Comparison of ENCODE assay signal across 18 cellular contexts in genomic region chr3:142563491-142563997, GRCh38.
"Had no signal": no experiment of that assay in that cellular context is flagged by ENCODE, and none has a peak within 500 bp of the region (broad histone marks: within the 10 kb centered on the region; RNA-seq: fewer than 3 reads in every experiment).

No MANE protein-coding gene starts in this region.

- H3K4me3 Mint-ChIP-seq: endodermal cell; stimulated activated memory B cell treated with anti-CD40 and anti-IgM and Interleukin-4, amounts not matched to agents 10 μg/mL and 1 μg/mL and 100 μg/mL, for 72 hours had no signal

- H3K27me3 Mint-ChIP-seq: stimulated activated memory B cell treated with anti-CD40 and anti-IgM and Interleukin-4, amounts not matched to agents 10 μg/mL and 1 μg/mL and 100 μg/mL, for 72 hours had no signal

- H3K4me3 ChIP-seq: lung, pancreas, SK-N-MC, tibial nerve, vagina had no signal

- H3K27me3 ChIP-seq: pancreas, tibial nerve, vagina had no signal

- H3K4me1 Mint-ChIP-seq: stimulated activated memory B cell treated with anti-CD40 and anti-IgM and Interleukin-4, amounts not matched to agents 10 μg/mL and 1 μg/mL and 100 μg/mL, for 72 hours had no signal

- FAIRE-seq: astrocyte, bronchial epithelial cell, frontal cortex, pancreas had no signal

- H3K27ac Mint-ChIP-seq: endodermal cell; stimulated activated memory B cell treated with anti-CD40 and anti-IgM and Interleukin-4, amounts not matched to agents 10 μg/mL and 1 μg/mL and 100 μg/mL, for 72 hours had no signal

- DNase-seq: activated CD4-positive, CD25-positive, alpha-beta regulatory T cell treated with anti-CD3 and anti-CD28 coated beads, Interleukin-2, amount 50 U/mL, for 72 hours; activated gamma-delta T cell treated with Interleukin-2 at 50 U/mL for 16 hours; activated T-cell treated with anti-CD3 and anti-CD28 coated beads for 4 hours; dermis blood vessel endothelial cell; endodermal cell; head of caudate nucleus; left cardiac atrium; midbrain; pancreas; T1000 had no signal

- H3K4me1 ChIP-seq: pancreas, tibial nerve, vagina had no signal

- ATAC-seq: left cardiac atrium; pancreas; stimulated activated memory B cell treated with anti-CD40 and anti-IgM and Interleukin-4, amounts not matched to agents 10 μg/mL and 1 μg/mL and 100 μg/mL, for 72 hours had no signal

- H3K9me3 Mint-ChIP-seq: endodermal cell; stimulated activated memory B cell treated with anti-CD40 and anti-IgM and Interleukin-4, amounts not matched to agents 10 μg/mL and 1 μg/mL and 100 μg/mL, for 72 hours had no signal

- H3K9me3 ChIP-seq: pancreas, tibial nerve, vagina had no signal

- H3K27ac ChIP-seq: pancreas, SK-N-MC, tibial nerve, vagina had no signal
